ENCODE assay signal across 21 cellular contexts in the genomic region with DNA sequence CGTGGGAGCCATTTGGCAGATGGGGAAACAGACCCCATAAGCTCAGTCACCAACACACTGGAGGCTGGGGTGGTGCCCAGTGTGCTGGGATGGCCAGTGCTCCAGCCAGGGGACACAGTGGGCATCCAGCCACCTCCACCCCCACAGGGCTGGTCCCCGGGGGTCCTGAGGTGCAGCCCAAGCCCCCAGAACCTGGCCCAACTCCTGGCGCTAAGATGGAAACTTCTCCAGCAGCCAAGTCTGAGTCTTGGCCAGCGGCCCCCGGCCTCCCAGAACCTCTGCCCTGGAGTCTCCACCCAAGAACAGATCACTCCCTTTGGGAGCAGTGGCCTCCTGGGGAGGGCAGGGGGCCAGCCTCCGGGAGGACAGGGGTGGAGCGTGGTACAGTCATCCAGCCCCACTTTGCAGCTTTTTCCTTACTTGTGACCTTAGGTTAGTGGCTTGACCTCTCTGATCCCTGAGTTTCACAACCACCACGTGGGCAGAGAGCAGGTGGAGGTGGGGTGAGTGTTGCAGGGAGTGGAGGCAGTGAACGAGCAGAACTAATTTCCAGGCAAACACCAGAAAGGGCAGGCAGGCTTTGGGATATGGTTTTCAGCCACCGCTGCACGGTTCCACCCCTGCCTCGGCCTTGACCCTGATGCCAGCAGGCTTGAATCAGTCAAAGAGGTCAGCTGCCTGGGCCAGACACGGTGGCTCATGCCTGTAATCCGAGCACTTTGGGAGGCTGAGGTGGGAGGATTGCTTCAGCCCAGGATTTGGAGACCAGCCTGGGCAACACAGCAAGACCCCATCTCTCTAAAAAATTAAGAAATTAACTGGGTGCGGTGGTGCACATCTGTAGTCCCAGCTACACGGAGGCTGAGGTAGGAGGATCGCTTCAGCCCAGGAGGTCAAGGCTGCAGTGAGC. TPM values are rescaled to one million over a fixed set of nuclear protein-coding genes. Genes with fewer than 3 reads are reported as not detected.
"Had no signal": no experiment of that assay in that cellular context is flagged by ENCODE, and none has a peak within 500 bp of the region (broad histone marks: within the 10 kb centered on the region; RNA-seq: fewer than 3 reads in every experiment).

No MANE protein-coding gene starts in this region.

- H3K27ac Mint-ChIP-seq: activated B cell treated with CpG ODN at 0.5 μM for 24 hours; activated naive CD4-positive, alpha-beta T cell treated with anti-CD3 and anti-CD28 coated beads, Interleukin-2, amount 50 U/mL, for 72 hours; activated T-cell treated with anti-CD3 and anti-CD28 coated beads, Interleukin-2, amount 50 U/mL, for 72 hours; stimulated activated naive CD8-positive, alpha-beta T cell treated with anti-CD3 and anti-CD28 coated beads, Interleukin-15, amount 100 ng/mL, for 72 hours had no signal

- H3K4me3 ChIP-seq: coronary artery, ovary, testis, upper lobe of right lung had no signal

- H3K36me3 Mint-ChIP-seq: activated naive CD4-positive, alpha-beta T cell treated with anti-CD3 and anti-CD28 coated beads, Interleukin-2, amount 50 U/mL, for 72 hours; brain had no signal

- H3K27ac ChIP-seq: coronary artery, ovary, testis, upper lobe of right lung had no signal

- H3K36me3 ChIP-seq: ovary, upper lobe of right lung had no signal

- DNase-seq: activated B cell treated with CpG ODN at 0.5 μM for 24 hours; activated CD4-positive, alpha-beta T cell treated with anti-CD3 and anti-CD28 coated beads for 48 hours; activated CD8-positive, alpha-beta memory T cell treated with anti-CD3 and anti-CD28 coated beads, Interleukin-2, amount 50 U/mL, for 48 hours; activated gamma-delta T cell; activated T-cell treated with anti-CD3 and anti-CD28 coated beads, Interleukin-2, amount 50 U/mL, for 72 hours; amniotic stem cell; central memory CD4-positive, alpha-beta T cell; hypothalamus; midbrain; ovary; stimulated activated CD4-positive, alpha-beta T cell treated with anti-CD3 and anti-CD28 coated beads, Interleukin-1b, Interleukin-23, amount 100 ng/mL, for 48 hours; stimulated activated naive CD8-positive, alpha-beta T cell treated with anti-CD3 and anti-CD28 coated beads, Interleukin-15, amount 100 ng/mL, for 72 hours; testis; upper lobe of right lung had no signal

- H3K9me3 ChIP-seq: ovary, testis, upper lobe of right lung had no signal

- ATAC-seq: activated naive CD4-positive, alpha-beta T cell treated with anti-CD3 and anti-CD28 coated beads, Interleukin-2, amount 50 U/mL, for 72 hours; activated T-cell treated with anti-CD3 and anti-CD28 coated beads, Interleukin-2, amount 50 U/mL, for 72 hours; stimulated activated naive CD8-positive, alpha-beta T cell treated with anti-CD3 and anti-CD28 coated beads, Interleukin-15, amount 100 ng/mL, for 72 hours; upper lobe of right lung had no signal

- H3K27me3 ChIP-seq: ovary, testis had no signal

- H3K4me3 Mint-ChIP-seq: activated B cell treated with CpG ODN at 0.5 μM for 24 hours; activated T-cell treated with anti-CD3 and anti-CD28 coated beads, Interleukin-2, amount 50 U/mL, for 72 hours; brain; neural crest cell; stimulated activated naive CD8-positive, alpha-beta T cell treated with anti-CD3 and anti-CD28 coated beads, Interleukin-15, amount 100 ng/mL, for 72 hours had no signal

- H3K9me3 Mint-ChIP-seq: activated B cell treated with CpG ODN at 0.5 μM for 24 hours; activated naive CD4-positive, alpha-beta T cell treated with anti-CD3 and anti-CD28 coated beads, Interleukin-2, amount 50 U/mL, for 72 hours; activated T-cell treated with anti-CD3 and anti-CD28 coated beads, Interleukin-2, amount 50 U/mL, for 72 hours; neural crest cell; stimulated activated naive CD8-positive, alpha-beta T cell treated with anti-CD3 and anti-CD28 coated beads, Interleukin-15, amount 100 ng/mL, for 72 hours had no signal

RNA-seq across cellular contexts. Expression of a gene that starts 4.3 kb away (rescaled TPM):
- total RNA-seq: fibroblast of villous mesenchyme had no signal

RNA-seq across cellular contexts. Expression of a gene that starts 38.9 kb away (rescaled TPM):
- total RNA-seq: activated B cell treated with CpG ODN at 0.5 μM for 24 hours; fibroblast of villous mesenchyme; neural crest cell; pulmonary artery endothelial cell; T-helper 2 cell treated with Interferon-gamma antibody and Interleukin-4, amounts not matched to agents 100 ng/mL and 5 ng/mL, for 36 hours had no signal
- polyA plus RNA-seq: ovary had no signal

RNA-seq across cellular contexts. Expression of a gene that starts 50.6 kb away (rescaled TPM):
- total RNA-seq: activated B cell treated with CpG ODN at 0.5 μM for 24 hours; neural crest cell; pulmonary artery endothelial cell; T-helper 2 cell treated with Interferon-gamma antibody and Interleukin-4, amounts not matched to agents 100 ng/mL and 5 ng/mL, for 36 hours had no signal
